8 cellular contexts compared by ENCODE assay signal in genomic region chr21:29076731-29077640, GRCh38. TPM values are rescaled to one million over a fixed set of nuclear protein-coding genes. Genes with fewer than 3 reads are reported as not detected.
DNase-seq lines count a peak whose midpoint lies in the region; TF ChIP-seq lines count a peak whose summit lies in the region.
"Not testable (repeated sequence)": the region's sequence is repeated elsewhere in the genome, so short reads cannot be mapped to it uniquely, and the experiment has no call there.

No MANE protein-coding gene starts in this region.

- intact Hi-C loops in thyroid gland (cut with DNase I) = not testable (repeated sequence)

- not testable (repeated sequence) for H3K36me3 ChIP-seq in ES-I3 (ENCODE audit: insufficient read depth, low read length); effector memory CD4-positive, alpha-beta T cell (ENCODE audit: control insufficient read depth, insufficient read depth, low read length); liver (ENCODE audit: control insufficient read depth in 4 of 4, insufficient read depth in 3 of 4, low read depth in 1 of 4, low read length in 3 of 4); thyroid gland

- H3K9ac ChIP-seq in ES-I3 (ENCODE audit: low read depth, low read length) = peak overlapping the region; percentile 37; the same call in 1 of the 2 replicates
- H3K9ac ChIP-seq in liver (ENCODE audit: low read depth in 1 of 2, low read length in 2 of 2) = peak overlapping the region; percentile 58 to 85

- H3K4me3 ChIP-seq in effector memory CD4-positive, alpha-beta T cell (ENCODE audit: insufficient read depth, low read depth, low read length, poor library complexity, severe bottlenecking) = peak overlapping the region; percentile 44
- peak overlapping the region; percentile 20 to 70 (median 60) for H3K4me3 ChIP-seq in liver (ENCODE audit: low read depth in 1 of 3, low read length in 3 of 3)
- peak overlapping the region; percentile 28 to 66 (median 52) for H3K4me3 ChIP-seq in skin epidermis
- peak overlapping the region; percentile 14 to 64 (median 53) for H3K4me3 ChIP-seq in thyroid gland (replicated peaks in 1 of 3)

- H3K9me3 ChIP-seq in ES-I3 (ENCODE audit: control insufficient read depth, insufficient read depth, low read length); effector memory CD4-positive, alpha-beta T cell (ENCODE audit: control insufficient read depth, low read length); liver (ENCODE audit: control insufficient read depth in 4 of 4, low read length in 3 of 4); thyroid gland: not testable (repeated sequence)

- TF ChIP-seq RAD21 in liver (IDR thresholded peaks at IDR 0.05) = not testable (repeated sequence)

- DNase-seq in NCI-H146 treated with DMSO at 0.1 percent for 48 hours (lab: John Stamatoyannopoulos, UW; ENCODE audit: unreplicated experiment) (peak; percentile 6), T-helper 22 cell (ENCODE audit: low read depth) (peak; percentile 56), thyroid gland (peak; percentile 74 to 79)
- peak; percentile 49 for DNase-seq in activated T-helper 9 cell treated with anti-CD3 and anti-CD28 coated beads, Interleukin-2, amount 50 U/mL, for 16 hours (ENCODE audit: low read depth)
- peak; percentile 57 to 74 (median 63) for DNase-seq in effector memory CD4-positive, alpha-beta T cell

- H3K27ac ChIP-seq in effector memory CD4-positive, alpha-beta T cell (ENCODE audit: insufficient read depth, low read length, poor library complexity, severe bottlenecking) = peak overlapping the region; percentile 49
- H3K27ac ChIP-seq in liver (ENCODE audit: low read depth in 1 of 2, low read length in 2 of 2) (peak overlapping the region; percentile 81), skin epidermis (peak overlapping the region; percentile 57 to 94 (median 84)), thyroid gland (peak overlapping the region; percentile 80 to 91 (median 88))

- H3K27me3 ChIP-seq in effector memory CD4-positive, alpha-beta T cell (replicated peaks; ENCODE audit: control insufficient read depth, insufficient read depth, low read length, poor library complexity, severe bottlenecking); liver (ENCODE audit: control insufficient read depth in 4 of 4, insufficient read depth in 4 of 4, low read length in 3 of 4); thyroid gland: not testable (repeated sequence)

- peak in 1 of 2 donors; percentile 80 for TF ChIP-seq POLR2A in thyroid gland (IDR thresholded peaks at IDR 0.05)

- H3K4me1 ChIP-seq in ES-I3 (ENCODE audit: insufficient read depth, low read length); thyroid gland: not testable (repeated sequence)
- H3K4me1 ChIP-seq in effector memory CD4-positive, alpha-beta T cell (ENCODE audit: control insufficient read depth, insufficient read depth, low read length, poor library complexity, severe bottlenecking) = peaks cover 28% of the 10 kb centered on the region
- H3K4me1 ChIP-seq in liver (ENCODE audit: control insufficient read depth in 4 of 4, insufficient read depth in 4 of 4, low read length in 3 of 4) = peaks cover 0 to 16% (median 6%) of the 10 kb centered on the region in 4 donors

- TF ChIP-seq CTCF in liver (IDR thresholded peaks at IDR 0.05; ENCODE audit: low read depth, low read length, missing input control); thyroid gland (IDR thresholded peaks at IDR 0.05): not testable (repeated sequence)

- 29% methylated on average over 50 of the region's 50 CpGs for WGBS in liver
- WGBS in thyroid gland, 2 donors = 29 to 44% methylated on average over 7 to 25 of the region's 50 CpGs

TF ChIP-seq in liver, 16 proteins besides CTCF, POLR2A, EP300 and RAD21:
- peak; percentile 42 for TF ChIP-seq REST (IDR thresholded peaks at IDR 0.05)
- TF ChIP-seq SP1 (IDR thresholded peaks at IDR 0.05) = peak; percentile 73
- peak; percentile 65 for TF ChIP-seq TAF1 (conservative IDR thresholded peaks at IDR 0.05)
TF ChIP-seq in liver: peak in this region for 3; not testable (repeated sequence) for 13.

RNA-seq across cellular contexts. Expression of gene CCT8, which starts 3.5 kb away (rescaled TPM):
- 10 to 100 TPM; 67.5 to 78.2 TPM for total RNA-seq in liver
- 10 to 100 TPM; 47.0 to 48.5 TPM for polyA plus RNA-seq in liver
- total RNA-seq in thyroid gland = 10 to 100 TPM; 75.4 to 99.3 (median 86.7) TPM

RNA-seq across cellular contexts. Expression of gene USP16, which starts 52.5 kb away (rescaled TPM):
- 10 to 100 TPM; 14.5 to 21.8 TPM for total RNA-seq in liver
- polyA plus RNA-seq in liver = 10 to 100 TPM; 13.3 to 45.3 TPM
- 10 to 100 TPM; 40.0 to 53.4 (median 45.7) TPM for total RNA-seq in thyroid gland

RNA-seq across cellular contexts. Expression of gene MAP3K7CL, which starts 53.5 kb away (rescaled TPM):
- 1 to 10 TPM; 2.6 to 3.5 TPM for total RNA-seq in liver
- polyA plus RNA-seq in liver = 1 to 10 TPM; 1.4 to 3.5 TPM
- total RNA-seq in thyroid gland = 1 to 10 TPM; 4.1 to 8.0 (median 4.9) TPM

RNA-seq across cellular contexts. Expression of gene RWDD2B, which starts 57.8 kb away (rescaled TPM):
- total RNA-seq in liver (10 to 100 TPM in 1 of 2 donors, 1 to 10 TPM in 1; 6.1 to 12.5 TPM), thyroid gland (10 to 100 TPM; 11.1 to 17.7 (median 13.3) TPM)
- 10 to 100 TPM; 12.5 to 36.3 TPM for polyA plus RNA-seq in liver

Comparison
In these comparisons a context has a peak if more than half of its experiments do, and no peak if none do; other contexts are left out.
1. Peak in every context shown above with its lines: DNase-seq, H3K4me3 ChIP-seq and H3K27ac ChIP-seq.
2. DNase-seq: peak in every context shown above with its lines; median percentile 76 in thyroid gland; 63 in effector memory CD4-positive, alpha-beta T cell; 56 in T-helper 22 cell; 49 in activated T-helper 9 cell treated with anti-CD3 and anti-CD28 coated beads, Interleukin-2, amount 50 U/mL, for 16 hours; 6 in NCI-H146 treated with DMSO at 0.1 percent for 48 hours.